Comparison of ENCODE assay signal across 23 cellular contexts in genomic region chr13:105412171-105412570, GRCh38. TPM values are rescaled to one million over a fixed set of nuclear protein-coding genes. Genes with fewer than 3 reads are reported as not detected.
A peak's percentile ranks its signal among the peaks of the same experiment; 100 is the strongest.
DNase-seq lines count a peak whose midpoint lies in the region; ATAC-seq and TF ChIP-seq lines count a peak whose summit lies in the region.
"Had no signal": no experiment of that assay in that cellular context is flagged by ENCODE, and none has a peak within 500 bp of the region (broad histone marks: within the 10 kb centered on the region; RNA-seq: fewer than 3 reads in every experiment).

No MANE protein-coding gene starts in this region.

- ATAC-seq in foreskin keratinocyte: peak; percentile 87
- ATAC-seq in stimulated activated memory B cell treated with anti-CD40 and anti-IgM and Interleukin-4, amounts not matched to agents 10 μg/mL and 1 μg/mL and 100 μg/mL, for 72 hours: peak; percentile 8
- ATAC-seq: A549 had no signal

- H3K9me3 ChIP-seq in mammary epithelial cell (replicated peaks; ENCODE audit: insufficient read depth, low read length) (no peaks in the 10 kb centered on the region), breast epithelium (no peaks in the 10 kb centered on the region), tibial artery (no peaks in the 10 kb centered on the region)
- H3K9me3 ChIP-seq: A549, BE2C had no signal

- no peak overlapping the region for H3K4me2 ChIP-seq in mammary epithelial cell (ENCODE audit: insufficient read depth, low read depth, low read length)
- H3K4me2 ChIP-seq: A549; BLaER1 treated with 17β-estradiol and CSF1 and Interleukin-3, amounts not matched to agents 10 nM and 100 nM had no signal

- no TSS peak for BruUV-seq in mammary epithelial cell (replicated peaks; lab: Mats Ljungman, UMichigan)

- no peaks in the 10 kb centered on the region for H3K79me2 ChIP-seq in mammary epithelial cell (ENCODE audit: insufficient read depth, low read length)

- CTCF ChIA-PET in mammary epithelial cell (lab: Charles Lee; ENCODE audit: low non-redundant PET): no interaction called here

- H3K36me3 Mint-ChIP-seq in stimulated activated memory B cell treated with anti-CD40 and anti-IgM and Interleukin-4, amounts not matched to agents 10 μg/mL and 1 μg/mL and 100 μg/mL, for 72 hours: no peaks in the 10 kb centered on the region
- H3K36me3 Mint-ChIP-seq: CD14-positive monocyte; CD8-positive, alpha-beta memory T cell had no signal

- intact Hi-C loops in mammary epithelial cell (cut with micrococcal nuclease): loop anchor here (10.0 kb wide), 2 partner anchors 83 to 583 kb away; no protein-coding TSS in a partner anchor
- intact Hi-C loops in breast epithelium (cut with DNase I; ENCODE audit: low total_unique reads): no loop called here
- intact Hi-C loops in tibial artery (cut with DNase I; ENCODE audit: low total_unique reads): no loop called here

- H3K27ac ChIP-seq in mammary epithelial cell (ENCODE audit: insufficient read depth, low read depth, low read length) (no peak overlapping the region), breast epithelium (no peak overlapping the region), foreskin keratinocyte (no peak overlapping the region), tibial artery (no peak overlapping the region)
- H3K27ac ChIP-seq: 22Rv1; A549; BLaER1 treated with 17β-estradiol and CSF1 and Interleukin-3, amounts not matched to agents 10 nM and 100 nM had no signal

- DNase-seq in mammary epithelial cell (peak; percentile 33), breast epithelium (ENCODE audit: low spot score in 2 of 2) (no peak), foreskin keratinocyte (peak in 1 of 2 donors; percentile 75), tibial artery (no peak), NCI-H2171 treated with DMSO at 0.1 percent for 48 hours (lab: John Stamatoyannopoulos, UW) (no peak)
- DNase-seq: ACHN; AML-193; BE2C; CD4-positive, alpha-beta T cell; CD8-positive, alpha-beta memory T cell; DMS 273 treated with DMSO at 0.1 percent for 48 hours; DMS79 treated with DMSO at 0.1 percent for 48 hours; GF-D8; GOT3; H7; HCEC 1CT had no signal

- no peaks in the 10 kb centered on the region for H4K20me1 ChIP-seq in mammary epithelial cell (ENCODE audit: insufficient read depth, low read length)
- H4K20me1 ChIP-seq: BLaER1 treated with 17β-estradiol and CSF1 and Interleukin-3, amounts not matched to agents 10 nM and 100 nM had no signal

- H3K27me3 ChIP-seq in mammary epithelial cell (ENCODE audit: insufficient read depth, low read length): no peaks in the 10 kb centered on the region
- H3K27me3 ChIP-seq in breast epithelium: no peaks in the 10 kb centered on the region
- H3K27me3 ChIP-seq in foreskin keratinocyte: no peaks in the 10 kb centered on the region
- no peaks in the 10 kb centered on the region for H3K27me3 ChIP-seq in tibial artery
- H3K27me3 ChIP-seq: BE2C; BLaER1 treated with 17β-estradiol and CSF1 and Interleukin-3, amounts not matched to agents 10 nM and 100 nM had no signal

- H3K27ac Mint-ChIP-seq in stimulated activated memory B cell treated with anti-CD40 and anti-IgM and Interleukin-4, amounts not matched to agents 10 μg/mL and 1 μg/mL and 100 μg/mL, for 72 hours: no peak overlapping the region
- H3K27ac Mint-ChIP-seq: CD14-positive monocyte; CD4-positive, alpha-beta T cell; CD8-positive, alpha-beta memory T cell had no signal

- dilution Hi-C loops in mammary epithelial cell (cut with HindIII; ENCODE audit: low sequenced_read_pairs): no loop called here

- in situ Hi-C loops in mammary epithelial cell (cut with MboI; ENCODE audit: low sequenced_read_pairs in 2 of 2): loop anchor here in 1 of 2 donors (25.0 kb wide), 1 partner anchor 1125 kb away; the partner anchor contains the start of gene EFNB2

- H3K9ac ChIP-seq in mammary epithelial cell (ENCODE audit: insufficient read depth, low read length): no peak overlapping the region
- H3K9ac ChIP-seq: BLaER1 treated with 17β-estradiol and CSF1 and Interleukin-3, amounts not matched to agents 10 nM and 100 nM had no signal

- no peak overlapping the region for H2AFZ ChIP-seq in mammary epithelial cell (ENCODE audit: low read depth, low read length)

- WGBS in mammary epithelial cell (ENCODE audit: low coverage, missing lambda C conversion rate): 98% methylated on average over 3 of the region's 3 CpGs

- no peak overlapping the region for H3K4me3 Mint-ChIP-seq in stimulated activated memory B cell treated with anti-CD40 and anti-IgM and Interleukin-4, amounts not matched to agents 10 μg/mL and 1 μg/mL and 100 μg/mL, for 72 hours
- H3K4me3 Mint-ChIP-seq: CD14-positive monocyte; CD4-positive, alpha-beta T cell; CD8-positive, alpha-beta memory T cell had no signal

- no peaks in the 10 kb centered on the region for H3K4me1 Mint-ChIP-seq in stimulated activated memory B cell treated with anti-CD40 and anti-IgM and Interleukin-4, amounts not matched to agents 10 μg/mL and 1 μg/mL and 100 μg/mL, for 72 hours
- H3K4me1 Mint-ChIP-seq: CD14-positive monocyte; CD8-positive, alpha-beta memory T cell had no signal

- H3K4me1 ChIP-seq in mammary epithelial cell (ENCODE audit: insufficient read depth, low read length) (no peaks in the 10 kb centered on the region), breast epithelium (no peaks in the 10 kb centered on the region), foreskin keratinocyte (no peaks in the 10 kb centered on the region), tibial artery (no peaks in the 10 kb centered on the region)
- H3K4me1 ChIP-seq: A549; BE2C; BLaER1 treated with 17β-estradiol and CSF1 and Interleukin-3, amounts not matched to agents 10 nM and 100 nM had no signal

- H3K9me3 Mint-ChIP-seq in stimulated activated memory B cell treated with anti-CD40 and anti-IgM and Interleukin-4, amounts not matched to agents 10 μg/mL and 1 μg/mL and 100 μg/mL, for 72 hours: no peaks in the 10 kb centered on the region
- H3K9me3 Mint-ChIP-seq: CD4-positive, alpha-beta T cell had no signal

- no peaks in the 10 kb centered on the region for H3K36me3 ChIP-seq in mammary epithelial cell (ENCODE audit: insufficient read depth, low read length)
- no peaks in the 10 kb centered on the region for H3K36me3 ChIP-seq in breast epithelium
- no peaks in the 10 kb centered on the region for H3K36me3 ChIP-seq in tibial artery
- H3K36me3 ChIP-seq: BE2C; BLaER1 treated with 17β-estradiol and CSF1 and Interleukin-3, amounts not matched to agents 10 nM and 100 nM had no signal

- H3K4me3 ChIP-seq in mammary epithelial cell (replicated peaks in 1 of 3; ENCODE audit: insufficient read depth in 1 of 3, low read depth in 2 of 3, low read length in 3 of 3) (no peak overlapping the region), breast epithelium (no peak overlapping the region), tibial artery (no peak overlapping the region)
- H3K4me3 ChIP-seq: A549; BLaER1 treated with 17β-estradiol and CSF1 and Interleukin-3, amounts not matched to agents 10 nM and 100 nM had no signal

- no peaks in the 10 kb centered on the region for H3K27me3 Mint-ChIP-seq in stimulated activated memory B cell treated with anti-CD40 and anti-IgM and Interleukin-4, amounts not matched to agents 10 μg/mL and 1 μg/mL and 100 μg/mL, for 72 hours
- H3K27me3 Mint-ChIP-seq: CD4-positive, alpha-beta T cell; CD8-positive, alpha-beta memory T cell had no signal

- TF ChIP-seq POLR2A in breast epithelium (IDR thresholded peaks at IDR 0.05): no peak

- TF ChIP-seq CTCF in mammary epithelial cell (conservative IDR thresholded peaks at IDR 0.05 in 1 of 2, IDR thresholded peaks at IDR 0.05 in 1 of 2; ENCODE audit: extremely low read depth in 1 of 2, insufficient read depth in 1 of 2, low read depth in 1 of 2, low read length in 2 of 2) (no peak), breast epithelium (IDR thresholded peaks at IDR 0.05) (no peak), foreskin keratinocyte (conservative IDR thresholded peaks at IDR 0.05) (no peak), tibial artery (IDR thresholded peaks at IDR 0.05) (no peak)

RNA-seq across cellular contexts. Expression of gene DAOA, which starts 53.7 kb away (rescaled TPM):
- total RNA-seq in mammary epithelial cell (not detected), breast epithelium (not detected), foreskin keratinocyte (not detected in 2 replicates)
- polyA plus RNA-seq in mammary epithelial cell (not detected), foreskin keratinocyte (not detected in 2 replicates)
- polyA minus RNA-seq in mammary epithelial cell: not detected
- total RNA-seq: CD4-positive, alpha-beta T cell; CD8-positive, alpha-beta memory T cell; Daoy; G401; H7 had no signal
- polyA plus RNA-seq: A549; CD14-positive monocyte; CD8-positive, alpha-beta memory T cell had no signal
